Comparison of ENCODE assay signal across 8 cellular contexts in genomic region chr17:71472809-71473789, GRCh38.
A peak's percentile ranks its signal among the peaks of the same experiment; 100 is the strongest.
DNase-seq lines count a peak whose midpoint lies in the region; ATAC-seq and TF ChIP-seq lines count a peak whose summit lies in the region.

No MANE protein-coding gene starts in this region.

- H3K36me3 ChIP-seq in left ventricle myocardium inferior = no peaks in the 10 kb centered on the region

- no peak overlapping the region for H3K27ac ChIP-seq in left ventricle myocardium inferior (replicated peaks)

- intact Hi-C loops in left ventricle myocardium inferior (cut with micrococcal nuclease) = loop anchor here (10.0 kb wide), 1 partner anchor 642 kb away; no protein-coding TSS in a partner anchor

- H3K4me3 ChIP-seq in left ventricle myocardium inferior = no peak overlapping the region

- TF ChIP-seq CTCF in GM20000 (IDR thresholded peaks at IDR 0.05; ENCODE audit: extremely low read depth, missing control alignments) (peak; percentile 17), left ventricle myocardium inferior (IDR thresholded peaks at IDR 0.05; ENCODE audit: borderline replicate concordance) (peak; percentile 69), omental fat pad (IDR thresholded peaks at IDR 0.05) (no peak)

- peaks cover under 1% of the 10 kb centered on the region for H3K27me3 ChIP-seq in left ventricle myocardium inferior (ENCODE audit: low read depth)

- no peak for ATAC-seq in omental fat pad (ENCODE audit: low FRiP score)

- no peaks in the 10 kb centered on the region for H3K4me1 ChIP-seq in left ventricle myocardium inferior

- no peaks in the 10 kb centered on the region for H3K9me3 ChIP-seq in left ventricle myocardium inferior (replicated peaks)

- DNase-seq in COLO668 (lab: John Stamatoyannopoulos, UW; ENCODE audit: unreplicated experiment) (peak; percentile 8), GM20000 (ENCODE audit: low spot score) (peak; percentile 32), NCI-H1092 treated with DMSO at 0.1 percent for 48 hours (lab: John Stamatoyannopoulos, UW) (peak; percentile 70), SW480 (ENCODE audit: low spot score) (peak; percentile 66), left ventricle myocardium inferior (no peak), superior temporal gyrus (ENCODE audit: extremely low spot score) (peak; percentile 74), omental fat pad (ENCODE audit: low spot score) (no peak)
- DNase-seq in activated CD4-positive, alpha-beta T cell treated with anti-CD3 and anti-CD28 coated beads for 48 hours = no peak

Comparison
In these comparisons a context has a peak if more than half of its experiments do, and no peak if none do; other contexts are left out.
1. DNase-seq: peak in COLO668 (single experiment), GM20000 (single experiment), NCI-H1092 treated with DMSO at 0.1 percent for 48 hours (single experiment), SW480 (single experiment) and superior temporal gyrus (single experiment); none in left ventricle myocardium inferior (single experiment), omental fat pad (single experiment) and activated CD4-positive, alpha-beta T cell treated with anti-CD3 and anti-CD28 coated beads for 48 hours (single experiment).
2. CTCF ChIP-seq: peak in GM20000 (single experiment) and left ventricle myocardium inferior (single experiment); none in omental fat pad (0 of 3).